In the genomic region with DNA sequence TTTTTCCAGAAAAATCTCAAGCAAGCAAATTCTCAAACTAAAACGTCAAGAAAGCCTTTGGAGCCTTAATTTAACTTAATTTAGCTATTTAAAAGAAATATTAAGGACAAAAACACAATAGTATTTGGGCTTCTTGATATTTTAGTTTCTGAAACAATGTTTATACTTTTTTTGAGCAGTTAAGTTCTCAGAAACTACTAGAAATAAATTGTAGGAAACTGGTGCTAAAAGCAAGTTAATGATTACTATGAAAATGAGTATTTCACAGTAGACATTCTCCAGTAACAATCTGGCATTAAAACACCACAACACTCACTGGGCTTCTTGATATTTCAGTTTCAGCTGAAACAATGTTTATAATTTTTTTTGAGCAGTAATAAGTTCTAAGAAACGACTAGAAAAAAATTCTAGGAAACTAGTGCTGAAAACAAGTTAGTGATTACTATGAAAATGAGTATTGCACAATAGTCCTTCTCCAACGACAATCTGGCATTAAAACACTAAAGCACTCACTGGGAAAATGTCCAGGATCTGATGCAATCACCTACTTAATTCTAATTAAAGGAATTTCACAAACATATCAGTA, we compare ENCODE assay signal across 8 cellular contexts. TPM values are rescaled to one million over a fixed set of nuclear protein-coding genes. Genes with fewer than 3 reads are reported as not detected.
DNase-seq lines count a peak whose midpoint lies in the region; ATAC-seq and TF ChIP-seq lines count a peak whose summit lies in the region.

No MANE protein-coding gene starts in this region.

- H4K20me1 ChIP-seq in hepatocyte (ENCODE audit: insufficient read depth, poor library complexity, severe bottlenecking), result no peaks in the 10 kb centered on the region

- CTCF ChIA-PET in activated CD8-positive, alpha-beta T cell treated with anti-CD3 and anti-CD28 coated beads for 36 hours (lab: Charles Lee), result interaction anchor here (0.6 to 2.1 kb wide), 2 partner anchors 8 to 42 kb away, joined by 3 to 9 read pairs; no protein-coding TSS in a partner anchor

- H3K36me3 Mint-ChIP-seq in activated CD8-positive, alpha-beta T cell treated with anti-CD3 and anti-CD28 coated beads for 36 hours (ENCODE audit: low read depth), result peaks cover 13% of the 10 kb centered on the region

- 42% methylated on average over 3 of the region's 3 CpGs for WGBS in hepatocyte (ENCODE audit: low lambda C conversion rate, missing lambda C conversion rate)

- TF ChIP-seq POLR2A in vagina (IDR thresholded peaks at IDR 0.05) (no peak), GM18505 (IDR thresholded peaks at IDR 0.05; ENCODE audit: borderline replicate concordance, extremely low read depth, insufficient read depth, insufficient read length) (no peak)

- peaks cover 6% of the 10 kb centered on the region for H3K79me2 ChIP-seq in hepatocyte

- no peaks in the 10 kb centered on the region for H3K27me3 Mint-ChIP-seq in activated CD8-positive, alpha-beta T cell treated with anti-CD3 and anti-CD28 coated beads for 36 hours

- H3K4me3 Mint-ChIP-seq in activated CD8-positive, alpha-beta T cell treated with anti-CD3 and anti-CD28 coated beads for 36 hours, result no peak overlapping the region

- peaks cover 48% of the 10 kb centered on the region for H3K4me1 Mint-ChIP-seq in activated CD8-positive, alpha-beta T cell treated with anti-CD3 and anti-CD28 coated beads for 36 hours (ENCODE audit: low read depth)

- peak overlapping the region; percentile 46 for H3K27ac ChIP-seq in hepatocyte
- peak overlapping the region; percentile 73 for H3K27ac ChIP-seq in vagina

- H3K27me3 ChIP-seq in hepatocyte, result no peaks in the 10 kb centered on the region
- no peaks in the 10 kb centered on the region for H3K27me3 ChIP-seq in vagina

- intact Hi-C loops in Right ventricle myocardium inferior (cut with DNase I), result loop anchor here (2.0 kb wide), 1 partner anchor 27 kb away; no protein-coding TSS in a partner anchor
- intact Hi-C loops in cardiac septum (cut with DNase I), result no loop called here
- intact Hi-C loops in activated CD8-positive, alpha-beta T cell treated with anti-CD3 and anti-CD28 coated beads for 36 hours (cut with micrococcal nuclease), result no loop called here
- intact Hi-C loops in vagina (cut with DNase I), result loop anchor here (5.0 kb wide), 1 partner anchor 46 kb away; a partner anchor contains a TSS

- H3K27ac Mint-ChIP-seq in activated CD8-positive, alpha-beta T cell treated with anti-CD3 and anti-CD28 coated beads for 36 hours, result peak overlapping the region; percentile 69

- POLR2A ChIA-PET in activated CD8-positive, alpha-beta T cell treated with anti-CD3 and anti-CD28 coated beads for 36 hours (lab: Charles Lee), result interaction anchor here (1.3 kb wide), 1 partner anchor 10 kb away, joined by 3 read pairs; no protein-coding TSS in a partner anchor

- TF ChIP-seq CTCF in activated CD8-positive, alpha-beta T cell treated with anti-CD3 and anti-CD28 coated beads for 36 hours (IDR thresholded peaks at IDR 0.05), result no peak
- no peak for TF ChIP-seq CTCF in hepatocyte (IDR thresholded peaks at IDR 0.05; ENCODE audit: poor library complexity)
- TF ChIP-seq CTCF in vagina (IDR thresholded peaks at IDR 0.05), result no peak

- peaks cover 35% of the 10 kb centered on the region for H3K4me1 ChIP-seq in hepatocyte (ENCODE audit: insufficient read depth)
- peaks cover 38% of the 10 kb centered on the region for H3K4me1 ChIP-seq in vagina

- no peak overlapping the region for H2AFZ ChIP-seq in hepatocyte

- H3K36me3 ChIP-seq in hepatocyte (replicated peaks; ENCODE audit: insufficient read depth, low read depth) (no peaks in the 10 kb centered on the region), vagina (no peaks in the 10 kb centered on the region)

- H3K4me2 ChIP-seq in hepatocyte, result peak overlapping the region; percentile 52

- no peak for DNase-seq in Right ventricle myocardium inferior (ENCODE audit: missing footprints)
- DNase-seq in cardiac septum (ENCODE audit: low spot score), result no peak
- no peak for DNase-seq in activated CD8-positive, alpha-beta T cell treated with anti-CD3 and anti-CD28 coated beads for 36 hours
- DNase-seq in hepatocyte (ENCODE audit: low spot score), result peak; percentile 41
- DNase-seq in vagina (ENCODE audit: extremely low spot score in 2 of 2), result no peak
- DNase-seq in NCI-H748 treated with DMSO at 0.1 percent for 48 hours (lab: John Stamatoyannopoulos, UW), result no peak

- H3K9me3 ChIP-seq in hepatocyte (ENCODE audit: low read depth) (no peaks in the 10 kb centered on the region), vagina (no peaks in the 10 kb centered on the region)

- ATAC-seq in Right ventricle myocardium inferior, result peak; percentile 55
- peak; percentile 64 for ATAC-seq in activated CD8-positive, alpha-beta T cell treated with anti-CD3 and anti-CD28 coated beads for 36 hours
- ATAC-seq in GM18517 (IDR thresholded peaks at IDR 0.05; ENCODE audit: unreplicated experiment), result no peak
- ATAC-seq in GM18505 (IDR thresholded peaks at IDR 0.05; ENCODE audit: unreplicated experiment), result no peak

- no peaks in the 10 kb centered on the region for H3K9me2 ChIP-seq in hepatocyte (replicated peaks; ENCODE audit: insufficient read depth)

- peak overlapping the region; percentile 2 for H3K4me3 ChIP-seq in hepatocyte
- no peak overlapping the region for H3K4me3 ChIP-seq in vagina

- no peaks in the 10 kb centered on the region for H3K9me3 Mint-ChIP-seq in activated CD8-positive, alpha-beta T cell treated with anti-CD3 and anti-CD28 coated beads for 36 hours

RNA-seq across cellular contexts. Expression of a gene that starts 45.1 kb away (rescaled TPM):
- total RNA-seq in Right ventricle myocardium inferior (163 TPM), cardiac septum (259 TPM), hepatocyte (26.7 and 30.0 TPM in 2 replicates), vagina (25.8 TPM)
- 10 to 100 TPM; 19.8 to 22.8 TPM for total RNA-seq in activated CD8-positive, alpha-beta T cell treated with anti-CD3 and anti-CD28 coated beads for 36 hours
- 6.8 and 9.2 TPM in 2 replicates for polyA plus RNA-seq in hepatocyte

RNA-seq across cellular contexts. Expression of a gene that starts 45.4 kb away (rescaled TPM):
- total RNA-seq in Right ventricle myocardium inferior, result 79.1 TPM
- total RNA-seq in cardiac septum, result 41.5 TPM
- total RNA-seq in activated CD8-positive, alpha-beta T cell treated with anti-CD3 and anti-CD28 coated beads for 36 hours, result 10 to 100 TPM; 25.5 to 25.9 TPM
- 62.5 and 70.8 TPM in 2 replicates for total RNA-seq in hepatocyte
- 64.8 and 68.3 TPM in 2 replicates for polyA plus RNA-seq in hepatocyte
- 9.6 TPM for total RNA-seq in vagina

RNA-seq across cellular contexts. Expression of a gene that starts 49.0 kb away (rescaled TPM):
- total RNA-seq in Right ventricle myocardium inferior, result 6.5 TPM
- 12.0 TPM for total RNA-seq in cardiac septum
- under 1 TPM; 0.59 to 0.76 TPM for total RNA-seq in activated CD8-positive, alpha-beta T cell treated with anti-CD3 and anti-CD28 coated beads for 36 hours
- total RNA-seq in hepatocyte, result 0.80 and 1.2 TPM in 2 replicates
- 0.15 and 0.34 TPM in 2 replicates for polyA plus RNA-seq in hepatocyte
- 0.74 TPM for total RNA-seq in vagina

Comparison
In these comparisons a context has a peak if more than half of its experiments do, and no peak if none do; other contexts are left out.
1. intact Hi-C loops: an anchor here in Right ventricle myocardium inferior (2.0 kb wide) and vagina (5.0 kb wide); none called in cardiac septum and activated CD8-positive, alpha-beta T cell treated with anti-CD3 and anti-CD28 coated beads for 36 hours.
2. ATAC-seq: peak in Right ventricle myocardium inferior (single experiment) and activated CD8-positive, alpha-beta T cell treated with anti-CD3 and anti-CD28 coated beads for 36 hours (single experiment); none in GM18517 (single experiment) and GM18505 (single experiment).